In genomic region chr14:24182110-24182882, GRCh38 we compare ENCODE assay signal across 2 cellular contexts.
A peak's percentile ranks its signal among the peaks of the same experiment; 100 is the strongest.
TF ChIP-seq lines count a peak whose summit lies in the region.

No MANE protein-coding gene starts in this region.

TF ChIP-seq in HEK293, 187 proteins besides CTCF, POLR2A, EP300 and RAD21:
- TF ChIP-seq ZNF513 (tag by site-specific recombination; IDR thresholded peaks at IDR 0.05) (peak; percentile 62), ZNF501 (tag by site-specific recombination; IDR thresholded peaks at IDR 0.05) (no peak)

TF ChIP-seq in H1, 55 proteins besides CTCF, POLR2A, EP300 and RAD21:
- TF ChIP-seq TEAD4 (IDR thresholded peaks at IDR 0.05; ENCODE audit: low read depth, low read length): no peak
- TF ChIP-seq POLR2AphosphoS5 (IDR thresholded peaks at IDR 0.05; ENCODE audit: low read depth, low read length): peak; percentile 18; the same call in 1 of the 2 replicates
TF ChIP-seq in H1: peak in this region for 1.
